1 cellular context compared by ENCODE assay signal in the genomic region with DNA sequence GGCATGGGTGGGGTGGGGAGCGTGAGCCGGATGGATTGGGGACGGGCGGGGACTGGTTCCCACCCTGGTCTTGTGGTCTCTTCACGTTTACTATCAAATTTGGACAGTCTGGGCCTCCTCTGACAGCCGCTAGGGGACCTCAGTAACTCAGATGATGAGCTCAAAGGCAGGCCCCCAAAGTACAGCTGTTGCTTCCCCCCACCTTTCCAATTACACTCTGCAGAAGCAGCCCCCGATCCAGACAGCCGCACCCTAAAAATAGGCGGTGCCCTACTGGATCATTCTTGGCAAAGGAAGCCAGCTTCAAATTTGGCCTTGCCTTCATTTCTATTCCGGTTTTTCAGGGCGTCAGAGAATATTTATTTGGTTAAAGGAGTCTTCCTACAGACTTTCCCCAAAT.
TF ChIP-seq lines count a peak whose summit lies in the region.

No MANE protein-coding gene starts in this region.

TF ChIP-seq in SK-N-SH, 30 proteins besides CTCF, POLR2A, EP300 and RAD21 (continued from another document):
- TF ChIP-seq, protein P1, sequence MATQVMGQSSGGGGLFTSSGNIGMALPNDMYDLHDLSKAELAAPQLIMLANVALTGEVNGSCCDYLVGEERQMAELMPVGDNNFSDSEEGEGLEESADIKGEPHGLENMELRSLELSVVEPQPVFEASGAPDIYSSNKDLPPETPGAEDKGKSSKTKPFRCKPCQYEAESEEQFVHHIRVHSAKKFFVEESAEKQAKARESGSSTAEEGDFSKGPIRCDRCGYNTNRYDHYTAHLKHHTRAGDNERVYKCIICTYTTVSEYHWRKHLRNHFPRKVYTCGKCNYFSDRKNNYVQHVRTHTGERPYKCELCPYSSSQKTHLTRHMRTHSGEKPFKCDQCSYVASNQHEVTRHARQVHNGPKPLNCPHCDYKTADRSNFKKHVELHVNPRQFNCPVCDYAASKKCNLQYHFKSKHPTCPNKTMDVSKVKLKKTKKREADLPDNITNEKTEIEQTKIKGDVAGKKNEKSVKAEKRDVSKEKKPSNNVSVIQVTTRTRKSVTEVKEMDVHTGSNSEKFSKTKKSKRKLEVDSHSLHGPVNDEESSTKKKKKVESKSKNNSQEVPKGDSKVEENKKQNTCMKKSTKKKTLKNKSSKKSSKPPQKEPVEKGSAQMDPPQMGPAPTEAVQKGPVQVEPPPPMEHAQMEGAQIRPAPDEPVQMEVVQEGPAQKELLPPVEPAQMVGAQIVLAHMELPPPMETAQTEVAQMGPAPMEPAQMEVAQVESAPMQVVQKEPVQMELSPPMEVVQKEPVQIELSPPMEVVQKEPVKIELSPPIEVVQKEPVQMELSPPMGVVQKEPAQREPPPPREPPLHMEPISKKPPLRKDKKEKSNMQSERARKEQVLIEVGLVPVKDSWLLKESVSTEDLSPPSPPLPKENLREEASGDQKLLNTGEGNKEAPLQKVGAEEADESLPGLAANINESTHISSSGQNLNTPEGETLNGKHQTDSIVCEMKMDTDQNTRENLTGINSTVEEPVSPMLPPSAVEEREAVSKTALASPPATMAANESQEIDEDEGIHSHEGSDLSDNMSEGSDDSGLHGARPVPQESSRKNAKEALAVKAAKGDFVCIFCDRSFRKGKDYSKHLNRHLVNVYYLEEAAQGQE (IDR thresholded peaks at IDR 0.05; ENCODE audit: low read depth, low read length): no peak
- TF ChIP-seq RXRA (IDR thresholded peaks at IDR 0.05; ENCODE audit: borderline replicate concordance, low read depth): no peak
- TF ChIP-seq, protein P2, sequence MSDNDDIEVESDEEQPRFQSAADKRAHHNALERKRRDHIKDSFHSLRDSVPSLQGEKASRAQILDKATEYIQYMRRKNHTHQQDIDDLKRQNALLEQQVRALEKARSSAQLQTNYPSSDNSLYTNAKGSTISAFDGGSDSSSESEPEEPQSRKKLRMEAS (IDR thresholded peaks at IDR 0.05; ENCODE audit: low read depth): no peak
- TF ChIP-seq, protein P3, sequence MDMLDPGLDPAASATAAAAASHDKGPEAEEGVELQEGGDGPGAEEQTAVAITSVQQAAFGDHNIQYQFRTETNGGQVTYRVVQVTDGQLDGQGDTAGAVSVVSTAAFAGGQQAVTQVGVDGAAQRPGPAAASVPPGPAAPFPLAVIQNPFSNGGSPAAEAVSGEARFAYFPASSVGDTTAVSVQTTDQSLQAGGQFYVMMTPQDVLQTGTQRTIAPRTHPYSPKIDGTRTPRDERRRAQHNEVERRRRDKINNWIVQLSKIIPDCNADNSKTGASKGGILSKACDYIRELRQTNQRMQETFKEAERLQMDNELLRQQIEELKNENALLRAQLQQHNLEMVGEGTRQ (IDR thresholded peaks at IDR 0.05; ENCODE audit: borderline replicate concordance, low read depth, low read length): no peak
- no peak for TF ChIP-seq CHD2 (IDR thresholded peaks at IDR 0.05; ENCODE audit: low read length, partially characterized antibody)
- no peak for TF ChIP-seq FOXM1 (IDR thresholded peaks at IDR 0.05; ENCODE audit: low read depth)
- no peak for TF ChIP-seq TCF12 (IDR thresholded peaks at IDR 0.05)
- TF ChIP-seq, protein P4, sequence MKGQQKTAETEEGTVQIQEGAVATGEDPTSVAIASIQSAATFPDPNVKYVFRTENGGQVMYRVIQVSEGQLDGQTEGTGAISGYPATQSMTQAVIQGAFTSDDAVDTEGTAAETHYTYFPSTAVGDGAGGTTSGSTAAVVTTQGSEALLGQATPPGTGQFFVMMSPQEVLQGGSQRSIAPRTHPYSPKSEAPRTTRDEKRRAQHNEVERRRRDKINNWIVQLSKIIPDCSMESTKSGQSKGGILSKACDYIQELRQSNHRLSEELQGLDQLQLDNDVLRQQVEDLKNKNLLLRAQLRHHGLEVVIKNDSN (IDR thresholded peaks at IDR 0.05; ENCODE audit: borderline replicate concordance, low read depth): no peak
- TF ChIP-seq GABPA (IDR thresholded peaks at IDR 0.05; ENCODE audit: low read depth): no peak
- no peak for TF ChIP-seq JUND (IDR thresholded peaks at IDR 0.05)
- TF ChIP-seq EZH2phosphoT487 (IDR thresholded peaks at IDR 0.05; ENCODE audit: borderline replicate concordance, low read depth): no peak
- TF ChIP-seq POLR2AphosphoS5 (IDR thresholded peaks at IDR 0.05; ENCODE audit: low read depth, low read length): no peak
- TF ChIP-seq, protein P5, sequence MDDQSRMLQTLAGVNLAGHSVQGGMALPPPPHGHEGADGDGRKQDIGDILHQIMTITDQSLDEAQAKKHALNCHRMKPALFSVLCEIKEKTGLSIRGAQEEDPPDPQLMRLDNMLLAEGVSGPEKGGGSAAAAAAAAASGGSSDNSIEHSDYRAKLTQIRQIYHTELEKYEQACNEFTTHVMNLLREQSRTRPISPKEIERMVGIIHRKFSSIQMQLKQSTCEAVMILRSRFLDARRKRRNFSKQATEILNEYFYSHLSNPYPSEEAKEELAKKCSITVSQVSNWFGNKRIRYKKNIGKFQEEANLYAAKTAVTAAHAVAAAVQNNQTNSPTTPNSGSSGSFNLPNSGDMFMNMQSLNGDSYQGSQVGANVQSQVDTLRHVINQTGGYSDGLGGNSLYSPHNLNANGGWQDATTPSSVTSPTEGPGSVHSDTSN (IDR thresholded peaks at IDR 0.05): no peak
